Comparison of ENCODE assay signal across 14 cellular contexts in the genomic region with DNA sequence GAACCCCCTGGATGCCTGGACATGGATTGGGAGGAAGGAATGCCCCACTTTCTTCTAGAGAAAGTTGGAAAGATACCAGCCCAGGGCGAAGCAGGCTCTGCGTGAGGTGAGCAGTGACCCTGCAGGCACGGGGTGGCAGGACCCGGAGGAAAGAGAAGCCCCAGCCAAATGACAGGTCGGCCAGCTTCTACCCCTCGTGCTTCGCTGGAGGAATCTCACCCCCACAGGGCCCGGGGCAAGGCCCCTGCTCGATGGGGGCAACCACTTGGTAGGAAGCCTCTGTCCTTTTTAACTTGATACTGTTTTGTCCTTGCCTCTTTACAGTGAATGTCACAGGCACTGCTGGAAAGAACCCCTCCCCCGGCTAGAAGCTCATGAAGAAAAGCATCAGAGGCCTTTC.
"Had no signal": no experiment of that assay in that cellular context is flagged by ENCODE, and none has a peak within 500 bp of the region (broad histone marks: within the 10 kb centered on the region; RNA-seq: fewer than 3 reads in every experiment).

No MANE protein-coding gene starts in this region.

- H3K4me3 ChIP-seq: colonic mucosa, lower lobe of right lung had no signal

- H3K9me3 Mint-ChIP-seq: activated CD4-positive, alpha-beta T cell treated with anti-CD3 and anti-CD28 coated beads, Interleukin-2, amount 10 ng/mL, durations not matched to agents 7 days and 5 days; activated T-helper 2 cell treated with anti-CD3 and anti-CD28 coated beads, Interferon-gamma antibody, Interleukin-2, Interleukin-4, amounts not matched to agents 10 μg/mL and 5 μg/mL and 100 μg/mL, durations not matched to agents 14 hours and 24 hours and 36 hours; mesothelial cell of epicardium; type B pancreatic cell had no signal

- H3K27me3 ChIP-seq: colonic mucosa, foreskin keratinocyte had no signal

- H3K36me3 ChIP-seq: colonic mucosa had no signal

- H3K27ac Mint-ChIP-seq: activated CD4-positive, alpha-beta T cell treated with anti-CD3 and anti-CD28 coated beads, Interleukin-2, amount 10 ng/mL, durations not matched to agents 7 days and 5 days; activated T-helper 2 cell treated with anti-CD3 and anti-CD28 coated beads, Interferon-gamma antibody, Interleukin-2, Interleukin-4, amounts not matched to agents 10 μg/mL and 5 μg/mL and 100 μg/mL, durations not matched to agents 14 hours and 24 hours and 36 hours; mesothelial cell of epicardium; type B pancreatic cell had no signal

- H3K4me1 ChIP-seq: colonic mucosa, foreskin keratinocyte had no signal

- H3K27me3 Mint-ChIP-seq: activated CD4-positive, alpha-beta T cell treated with anti-CD3 and anti-CD28 coated beads, Interleukin-2, amount 10 ng/mL, durations not matched to agents 7 days and 5 days; type B pancreatic cell had no signal

- H3K9me3 ChIP-seq: colonic mucosa, lower lobe of right lung had no signal

- ATAC-seq: foreskin keratinocyte, lower lobe of right lung had no signal

- H3K4me3 Mint-ChIP-seq: activated CD4-positive, alpha-beta T cell treated with anti-CD3 and anti-CD28 coated beads, Interleukin-2, amount 10 ng/mL, durations not matched to agents 7 days and 5 days; mesothelial cell of epicardium; type B pancreatic cell had no signal

- DNase-seq: activated CD4-positive, alpha-beta T cell treated with anti-CD3 and anti-CD28 coated beads, Interleukin-2, amount 10 ng/mL, durations not matched to agents 7 days and 5 days; activated CD4-positive, CD25-positive, alpha-beta regulatory T cell; activated naive CD4-positive, alpha-beta T cell treated with anti-CD3 and anti-CD28 coated beads, Interleukin-2, amount 50 U/mL, for 16 hours; caudate nucleus; colonic mucosa; effector CD4-positive, alpha-beta T cell; foreskin keratinocyte; glutamatergic neuron; lower lobe of right lung; stimulated activated CD4-positive, alpha-beta T cell treated with anti-CD3 and anti-CD28 coated beads, Interleukin-2, amount 100 ng/mL, for 48 hours; stimulated activated naive CD4-positive, alpha-beta T cell had no signal

- H3K27ac ChIP-seq: colonic mucosa, foreskin keratinocyte, lower lobe of right lung had no signal
